In the genomic region with DNA sequence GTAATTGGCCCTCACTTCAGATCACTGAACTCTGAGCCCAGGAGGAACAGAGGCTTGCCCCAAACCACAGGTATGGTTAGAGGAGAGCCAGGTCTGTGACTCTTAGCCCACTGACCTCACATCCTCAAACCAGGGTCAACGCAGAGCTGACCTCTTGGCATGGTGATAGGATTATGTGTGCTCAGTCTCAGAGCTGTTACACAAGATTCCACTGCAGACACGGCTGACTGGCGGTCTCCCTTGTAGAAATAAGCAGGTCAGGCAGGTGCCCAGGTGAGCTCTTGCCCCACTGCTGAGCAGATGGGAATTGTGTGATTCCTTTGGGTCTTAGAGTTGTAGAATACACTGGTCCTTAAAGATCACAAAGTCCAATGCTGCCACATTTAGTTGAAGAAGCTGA, we compare ENCODE assay signal across 12 cellular contexts.
"Had no signal": no experiment of that assay in that cellular context is flagged by ENCODE, and none has a peak within 500 bp of the region (broad histone marks: within the 10 kb centered on the region; RNA-seq: fewer than 3 reads in every experiment).

No MANE protein-coding gene starts in this region.

- DNase-seq: effector memory CD8-positive, alpha-beta T cell; foreskin keratinocyte; mammary epithelial cell; naive thymus-derived CD4-positive, alpha-beta T cell; right cardiac atrium; stimulated activated CD4-positive, alpha-beta T cell treated with anti-CD3 and anti-CD28 coated beads, Interleukin-4, amount 100 ng/mL, for 1 hour; stimulated activated naive CD8-positive, alpha-beta T cell treated with anti-CD3 and anti-CD28 coated beads, Interleukin-15, amount 100 ng/mL, for 72 hours; trophoblast cell had no signal

- H3K36me3 ChIP-seq: neutrophil, thoracic aorta had no signal

- H3K4me3 ChIP-seq: smooth muscle cell, thoracic aorta had no signal

- H3K9me3 ChIP-seq: neutrophil, thoracic aorta had no signal

- H3K4me1 ChIP-seq: foreskin keratinocyte had no signal

- H3K27ac ChIP-seq: epithelial cell of prostate, foreskin keratinocyte, neutrophil, thoracic aorta had no signal
